11 cellular contexts compared by ENCODE assay signal in genomic region chr3:23809294-23809693, GRCh38. TPM values are rescaled to one million over a fixed set of nuclear protein-coding genes. Genes with fewer than 3 reads are reported as not detected.
DNase-seq lines count a peak whose midpoint lies in the region; ATAC-seq and TF ChIP-seq lines count a peak whose summit lies in the region.
"Had no signal": no experiment of that assay in that cellular context is flagged by ENCODE, and none has a peak within 500 bp of the region (broad histone marks: within the 10 kb centered on the region; RNA-seq: fewer than 3 reads in every experiment).

No MANE protein-coding gene starts in this region.

- no peak overlapping the region for H3K27ac ChIP-seq in CD8-positive, alpha-beta T cell (ENCODE audit: low read depth, low read length)
- H3K27ac ChIP-seq in HEK293 (ENCODE audit: extremely low read depth, low read depth, low read length), result no peak overlapping the region

- H3K4me1 ChIP-seq in CD8-positive, alpha-beta T cell (ENCODE audit: insufficient read depth, low read length), result peaks cover 38% of the 10 kb centered on the region
- H3K4me1 ChIP-seq in HEK293 (ENCODE audit: control insufficient read depth, insufficient read depth, low read length), result 0 out of 2 replicates have a peak, but pooled peaks cover 6% of the 10 kb centered on the region

- H3K27me3 Mint-ChIP-seq in CD8-positive, alpha-beta T cell (ENCODE audit: low read depth), result no peaks in the 10 kb centered on the region
- peaks cover 6% of the 10 kb centered on the region for H3K27me3 Mint-ChIP-seq in activated naive CD8-positive, alpha-beta T cell treated with anti-CD3 and anti-CD28 coated beads for 36 hours
- no peaks in the 10 kb centered on the region for H3K27me3 Mint-ChIP-seq in natural killer cell treated with Interleukin-12 subunit alpha and Interleukin-12 subunit beta and Interleukin-15 and Interleukin-18, amount 100 ng/mL, for 72 hours

- POLR2A ChIA-PET in CD8-positive, alpha-beta T cell (lab: Charles Lee), result interaction anchor here (0.7 kb wide), 1 partner anchor 18 kb away, joined by 3 read pairs; no protein-coding TSS in a partner anchor
- POLR2A ChIA-PET in HEK293 (lab: Yijun Ruan, JAX), result no interaction called here

- H3K4me3 Mint-ChIP-seq in CD8-positive, alpha-beta T cell, result peak overlapping the region; percentile 97
- peak overlapping the region; percentile 94 for H3K4me3 Mint-ChIP-seq in activated naive CD8-positive, alpha-beta T cell treated with anti-CD3 and anti-CD28 coated beads for 36 hours
- peak overlapping the region; percentile 94 for H3K4me3 Mint-ChIP-seq in natural killer cell treated with Interleukin-12 subunit alpha and Interleukin-12 subunit beta and Interleukin-15 and Interleukin-18, amount 100 ng/mL, for 72 hours

- no peaks in the 10 kb centered on the region for H3K9me3 ChIP-seq in CD8-positive, alpha-beta T cell (ENCODE audit: low read length)
- H3K9me3 ChIP-seq in HEK293 (ENCODE audit: control insufficient read depth, insufficient read depth, low read depth, low read length), result no peaks in the 10 kb centered on the region

- H3K9me3 Mint-ChIP-seq in CD8-positive, alpha-beta T cell, result no peaks in the 10 kb centered on the region
- H3K9me3 Mint-ChIP-seq in activated naive CD8-positive, alpha-beta T cell treated with anti-CD3 and anti-CD28 coated beads for 36 hours, result no peaks in the 10 kb centered on the region
- no peaks in the 10 kb centered on the region for H3K9me3 Mint-ChIP-seq in natural killer cell treated with Interleukin-12 subunit alpha and Interleukin-12 subunit beta and Interleukin-15 and Interleukin-18, amount 100 ng/mL, for 72 hours

- H3K36me3 ChIP-seq in CD8-positive, alpha-beta T cell (ENCODE audit: insufficient read depth, low read length), result no peaks in the 10 kb centered on the region
- H3K36me3 ChIP-seq in HEK293 (ENCODE audit: control insufficient read depth in 2 of 2, insufficient read depth in 1 of 2, low read length in 2 of 2), result peaks cover 0 to 32% of the 10 kb centered on the region in 2 experiments; a peak in 1 of 3 replicates

- peaks cover 68% of the 10 kb centered on the region for H3K4me1 Mint-ChIP-seq in CD8-positive, alpha-beta T cell (ENCODE audit: low read depth)
- peaks cover 58% of the 10 kb centered on the region for H3K4me1 Mint-ChIP-seq in activated naive CD8-positive, alpha-beta T cell treated with anti-CD3 and anti-CD28 coated beads for 36 hours
- peaks cover 50 to 59% of the 10 kb centered on the region in 2 donors for H3K4me1 Mint-ChIP-seq in natural killer cell treated with Interleukin-12 subunit alpha and Interleukin-12 subunit beta and Interleukin-15 and Interleukin-18, amount 100 ng/mL, for 72 hours (ENCODE audit: low read depth in 2 of 2)

- no peaks in the 10 kb centered on the region for H3K27me3 ChIP-seq in CD8-positive, alpha-beta T cell (ENCODE audit: insufficient read depth, low read length)

- TF ChIP-seq CTCF in CD8-positive, alpha-beta T cell (IDR thresholded peaks at IDR 0.05), result no peak
- TF ChIP-seq CTCF in HEK293 (tag by site-specific recombination; IDR thresholded peaks at IDR 0.05), result no peak
- TF ChIP-seq CTCF in GM13976 (IDR thresholded peaks at IDR 0.05; ENCODE audit: borderline replicate concordance, control extremely low read depth, extremely low read depth, insufficient read depth, missing control alignments), result no peak

- H3K36me3 Mint-ChIP-seq in CD8-positive, alpha-beta T cell, result peaks cover 29% of the 10 kb centered on the region
- H3K36me3 Mint-ChIP-seq in activated naive CD8-positive, alpha-beta T cell treated with anti-CD3 and anti-CD28 coated beads for 36 hours, result peaks cover 40% of the 10 kb centered on the region
- peaks cover 10% of the 10 kb centered on the region for H3K36me3 Mint-ChIP-seq in natural killer cell treated with Interleukin-12 subunit alpha and Interleukin-12 subunit beta and Interleukin-15 and Interleukin-18, amount 100 ng/mL, for 72 hours

- no peak for ATAC-seq in CD8-positive, alpha-beta T cell
- ATAC-seq in natural killer cell treated with Interleukin-12 subunit alpha and Interleukin-12 subunit beta and Interleukin-15 and Interleukin-18, amount 100 ng/mL, for 72 hours, result no peak
- ATAC-seq in HG02623 (IDR thresholded peaks at IDR 0.05; ENCODE audit: unreplicated experiment), result no peak

- H3K4me3 ChIP-seq in CD8-positive, alpha-beta T cell (ENCODE audit: low read depth, low read length), result peak overlapping the region; percentile 68
- H3K4me3 ChIP-seq in HEK293 (ENCODE audit: low read depth, low read length), result no peak overlapping the region

- no peak for DNase-seq in CD8-positive, alpha-beta T cell
- DNase-seq in activated naive CD8-positive, alpha-beta T cell treated with anti-CD3 and anti-CD28 coated beads for 36 hours, result peak; percentile 19
- DNase-seq in natural killer cell treated with Interleukin-12 subunit alpha and Interleukin-12 subunit beta and Interleukin-15 and Interleukin-18, amount 100 ng/mL, for 72 hours (ENCODE audit: low spot score), result no peak
- DNase-seq in kidney glomerular epithelial cell (lab: John Stamatoyannopoulos, UW) (no peak), GM13976 (ENCODE audit: low spot score) (no peak), NCI-H2227 treated with DMSO at 0.1 percent for 48 hours (lab: John Stamatoyannopoulos, UW) (no peak)
- DNase-seq: amniotic stem cell, IMR-90, Right ventricle myocardium superior had no signal

- in situ Hi-C loops in GM13976 (cut with MboI; ENCODE audit: low sequenced_read_pairs, unreplicated experiment), result no loop called here

- CTCF ChIA-PET in CD8-positive, alpha-beta T cell (lab: Charles Lee), result interaction anchor here (1.2 kb wide), 1 partner anchor 20 kb away, joined by 5 read pairs; no protein-coding TSS in a partner anchor
- CTCF ChIA-PET in HEK293 (lab: Yijun Ruan, JAX), result interaction anchor here (0.6 to 0.7 kb wide), 2 partner anchors 70 to 323 kb away, joined by 3 read pairs; no protein-coding TSS in a partner anchor

- intact Hi-C loops in CD8-positive, alpha-beta T cell (cut with DNase I, micrococcal nuclease), result loop anchor here (2.0 to 10.0 kb wide), 3 partner anchors 136 to 607 kb away; partner anchors contain the start of genes NR1D2 (in 2 of the 2) and UBE2E2 (in 1 of the 2)

- peak overlapping the region; percentile 95 for H3K27ac Mint-ChIP-seq in CD8-positive, alpha-beta T cell
- H3K27ac Mint-ChIP-seq in activated naive CD8-positive, alpha-beta T cell treated with anti-CD3 and anti-CD28 coated beads for 36 hours, result peak overlapping the region; percentile 98
- peak overlapping the region; percentile 88 to 96 for H3K27ac Mint-ChIP-seq in natural killer cell treated with Interleukin-12 subunit alpha and Interleukin-12 subunit beta and Interleukin-15 and Interleukin-18, amount 100 ng/mL, for 72 hours

TF ChIP-seq in HEK293, 187 proteins besides CTCF, POLR2A, EP300 and RAD21 (continues in another document):
- TF ChIP-seq ZNF623 (tag by site-specific recombination; IDR thresholded peaks at IDR 0.05), result no peak
- no peak for TF ChIP-seq ZNF398 (tag by site-specific recombination; IDR thresholded peaks at IDR 0.05)
- peak; percentile 96 for TF ChIP-seq PRDM1 (tag by site-specific recombination; IDR thresholded peaks at IDR 0.05)
- TF ChIP-seq ZNF610 (tag by site-specific recombination; IDR thresholded peaks at IDR 0.05; ENCODE audit: borderline replicate concordance), result no peak
- peak; percentile 52; the same call in 1 of the 2 replicates for TF ChIP-seq ZFHX2 (tag by site-specific recombination; conservative IDR thresholded peaks at IDR 0.05)
- TF ChIP-seq ZNF221 (tag by site-specific recombination; IDR thresholded peaks at IDR 0.05; ENCODE audit: borderline replicate concordance), result no peak
- TF ChIP-seq ZSCAN16 (tag by site-specific recombination; IDR thresholded peaks at IDR 0.05), result no peak
- no peak for TF ChIP-seq ZNF660 (tag by site-specific recombination; IDR thresholded peaks at IDR 0.05)
- no peak for TF ChIP-seq ZNF544 (tag by site-specific recombination; IDR thresholded peaks at IDR 0.05)
- no peak for TF ChIP-seq KLF1 (tag by site-specific recombination; IDR thresholded peaks at IDR 0.05)
- peak; percentile 77 for TF ChIP-seq PRDM4 (tag by site-specific recombination; IDR thresholded peaks at IDR 0.05)
- TF ChIP-seq ZNF37A (tag by site-specific recombination; IDR thresholded peaks at IDR 0.05), result no peak
- no peak for TF ChIP-seq ZNF837 (tag by site-specific recombination; IDR thresholded peaks at IDR 0.05)

RNA-seq across cellular contexts. Expression of gene UBE2E1, which starts 3.5 kb away (rescaled TPM):
- 10 to 100 TPM; 39.8 to 40.6 TPM for total RNA-seq in CD8-positive, alpha-beta T cell
- 10 to 100 TPM; 73.9 to 74.9 TPM for total RNA-seq in activated naive CD8-positive, alpha-beta T cell treated with anti-CD3 and anti-CD28 coated beads for 36 hours
- 10 to 100 TPM; 56.5 to 68.5 TPM for total RNA-seq in natural killer cell treated with Interleukin-12 subunit alpha and Interleukin-12 subunit beta and Interleukin-15 and Interleukin-18, amount 100 ng/mL, for 72 hours
